In the genomic region with DNA sequence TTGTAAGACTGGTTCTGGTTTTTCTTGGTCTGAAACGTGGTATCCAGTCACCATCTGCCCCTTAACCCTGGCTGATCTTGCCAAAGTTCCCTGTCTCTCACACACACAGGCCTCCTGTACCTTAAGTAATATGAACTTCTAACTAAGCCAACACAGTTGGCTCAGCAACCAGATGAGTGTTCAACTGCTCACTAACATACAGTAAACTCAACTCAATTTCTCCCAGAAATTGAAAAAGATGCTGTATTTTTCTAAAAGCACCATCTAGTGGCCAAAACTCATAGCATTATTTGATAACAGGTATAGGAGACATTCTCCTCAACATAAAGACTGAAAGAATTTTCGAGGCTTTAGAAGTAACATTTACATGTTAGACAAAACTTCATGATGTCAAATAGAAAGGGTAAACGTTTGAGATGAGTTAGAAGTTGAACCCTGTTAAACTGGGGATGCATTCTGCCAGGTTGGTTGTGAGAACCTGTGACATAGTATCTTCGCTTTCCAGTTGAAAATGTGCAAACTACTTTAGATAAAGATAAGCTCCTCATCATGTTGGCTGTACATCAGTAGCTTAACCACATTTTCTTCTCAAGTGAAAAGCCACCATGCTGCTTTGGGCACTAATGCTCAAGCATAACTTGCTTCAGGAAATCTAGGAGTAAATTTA, we compare ENCODE assay signal across 8 cellular contexts. TPM values are rescaled to one million over a fixed set of nuclear protein-coding genes. Genes with fewer than 3 reads are reported as not detected.
A peak's percentile ranks its signal among the peaks of the same experiment; 100 is the strongest.
DNase-seq lines count a peak whose midpoint lies in the region; ATAC-seq and TF ChIP-seq lines count a peak whose summit lies in the region.

No MANE protein-coding gene starts in this region.

- no peak overlapping the region for H3K27ac ChIP-seq in lower lobe of right lung
- peak overlapping the region; percentile 41 to 61 for H3K27ac ChIP-seq in uterus

- no peaks in the 10 kb centered on the region for H3K9me3 Mint-ChIP-seq in MCF 10A (ENCODE audit: unreplicated experiment)

- H3K27me3 ChIP-seq in lower lobe of right lung (ENCODE audit: low read depth): no peaks in the 10 kb centered on the region
- H3K27me3 ChIP-seq in uterus: no peaks in the 10 kb centered on the region

- DNase-seq in NCI-H82 (lab: John Stamatoyannopoulos, UW) (peak; percentile 29), NCI-H82 treated with DMSO at 0.1 percent for 48 hours (lab: John Stamatoyannopoulos, UW; ENCODE audit: unreplicated experiment) (no peak), NCI-H128 (lab: John Stamatoyannopoulos, UW; ENCODE audit: unreplicated experiment) (peak; percentile 15), MCF 10A (ENCODE audit: unreplicated experiment) (peak; percentile 47), lower lobe of right lung (no peak), uterus (no peak), HuH-7 (ENCODE audit: low spot score) (no peak)

- H3K36me3 ChIP-seq in lower lobe of right lung: peaks cover 39% of the 10 kb centered on the region
- no peaks in the 10 kb centered on the region for H3K36me3 ChIP-seq in uterus

- H3K4me1 Mint-ChIP-seq in MCF 10A (ENCODE audit: insufficient read depth, unreplicated experiment): peaks cover 20% of the 10 kb centered on the region

- intact Hi-C loops in MCF 10A (cut with micrococcal nuclease): loop anchor here (1.0 to 10.0 kb wide), 4 partner anchors 94 to 610 kb away; partner anchors contain the start of gene SHROOM3
- intact Hi-C loops in lower lobe of right lung (cut with DNase I): no loop called here
- intact Hi-C loops in uterus (cut with DNase I; ENCODE audit: low total_unique reads): no loop called here

- H3K4me3 Mint-ChIP-seq in MCF 10A (ENCODE audit: unreplicated experiment): peak overlapping the region; percentile 30

- peak overlapping the region; percentile 82 for H3K27ac Mint-ChIP-seq in MCF 10A (ENCODE audit: low read depth, unreplicated experiment)

- H3K4me1 ChIP-seq in lower lobe of right lung: peaks cover 25% of the 10 kb centered on the region
- H3K4me1 ChIP-seq in uterus: no peaks in the 10 kb centered on the region

- no peak for TF ChIP-seq POLR2A in uterus (IDR thresholded peaks at IDR 0.05)

- CTCF ChIA-PET in MCF 10A (lab: Yijun Ruan, JAX): interaction anchor here (0.6 to 6.3 kb wide), 37 partner anchors 9 to 759 kb away, joined by 3 to 61 read pairs (median 4); no protein-coding TSS in a partner anchor

- H3K9me3 ChIP-seq in lower lobe of right lung (no peaks in the 10 kb centered on the region), uterus (no peaks in the 10 kb centered on the region)

- peaks cover 50% of the 10 kb centered on the region for H3K36me3 Mint-ChIP-seq in MCF 10A (ENCODE audit: insufficient read depth, unreplicated experiment)

- TF ChIP-seq CTCF in MCF 10A (IDR thresholded peaks at IDR 0.05; ENCODE audit: unreplicated experiment) (peak; percentile 44), lower lobe of right lung (IDR thresholded peaks at IDR 0.05) (peak; percentile 47), uterus (IDR thresholded peaks at IDR 0.05) (peak; percentile 33 to 50 (median 42))

- ATAC-seq in lower lobe of right lung (peak in 1 of 2 donors; percentile 46), HG03045 (IDR thresholded peaks at IDR 0.05; ENCODE audit: unreplicated experiment) (no peak)

- POLR2A ChIA-PET in MCF 10A (lab: Yijun Ruan, JAX): interaction anchor here (0.6 to 2.6 kb wide), 7 partner anchors 8 to 287 kb away, joined by 3 to 11 read pairs (median 3); partner anchors contain the start of gene SEPTIN11

- BruUV-seq in MCF 10A (replicated peaks; lab: Mats Ljungman, UMichigan): no TSS peak

- H3K4me3 ChIP-seq in lower lobe of right lung (no peak overlapping the region), uterus (no peak overlapping the region)

- H3K27me3 Mint-ChIP-seq in MCF 10A (ENCODE audit: insufficient read depth, unreplicated experiment): no peaks in the 10 kb centered on the region

RNA-seq across cellular contexts. Expression of gene CCNI, which starts 31.2 kb away (rescaled TPM):
- total RNA-seq in MCF 10A (2022) (297 and 368 TPM in 2 replicates), lower lobe of right lung (327 TPM), uterus (100 to 1,000 TPM; 137 to 471 (median 239) TPM)

Comparison
In these comparisons a context has a peak if more than half of its experiments do, and no peak if none do; other contexts are left out.
1. DNase-seq: peak in NCI-H82 (single experiment), NCI-H128 (single experiment) and MCF 10A (single experiment); none in NCI-H82 treated with DMSO at 0.1 percent for 48 hours (single experiment), lower lobe of right lung (single experiment), uterus (0 of 2) and HuH-7 (single experiment).
2. Peak in every context shown above with its lines, with median percentiles within 50 percentile points of each other: CTCF ChIP-seq.